15 cellular contexts compared by ENCODE assay signal in genomic region chr17:31743767-31744166, GRCh38.
DNase-seq lines count a peak whose midpoint lies in the region; ATAC-seq and TF ChIP-seq lines count a peak whose summit lies in the region.
"Had no signal": no experiment of that assay in that cellular context is flagged by ENCODE, and none has a peak within 500 bp of the region (broad histone marks: within the 10 kb centered on the region; RNA-seq: fewer than 3 reads in every experiment).

No MANE protein-coding gene starts in this region.

- DNase-seq in Right ventricle myocardium superior (no peak), right atrium auricular region (ENCODE audit: low spot score) (no peak), astrocyte of the hippocampus (ENCODE audit: low read depth, low spot score) (peak; percentile 53), iPS-NIHi7 (ENCODE audit: extremely low spot score) (peak; percentile 37), aorta (no peak), NCI-H2227 treated with DMSO at 0.1 percent for 48 hours (lab: John Stamatoyannopoulos, UW) (no peak), adrenal gland (no peak)
- DNase-seq: erythroblast; NCI-H1048; pancreas; stimulated activated CD4-positive, alpha-beta T cell treated with anti-CD3 and anti-CD28 coated beads, Interleukin-15, amount 100 ng/mL, for 24 hours had no signal

- 11 to 15% methylated on average over 2 of the region's 2 CpGs for WGBS in aorta, 2 donors
- 34 to 60% (median 47%) methylated on average over 2 of the region's 2 CpGs for WGBS in adrenal gland, 4 donors

- TF ChIP-seq CTCF in right atrium auricular region (IDR thresholded peaks at IDR 0.05): no peak
- TF ChIP-seq CTCF in adrenal gland (IDR thresholded peaks at IDR 0.05): no peak

- no peak for TF ChIP-seq POLR2A in adrenal gland (IDR thresholded peaks at IDR 0.05)

- intact Hi-C loops in Right ventricle myocardium superior (cut with DNase I): no loop called here
- intact Hi-C loops in aorta (cut with DNase I): loop anchor here in 1 of 2 donors (5.0 kb wide), 1 partner anchor 69 kb away; no protein-coding TSS in a partner anchor
- intact Hi-C loops in adrenal gland (cut with DNase I): no loop called here

- H3K27me3 ChIP-seq in right atrium auricular region: no peaks in the 10 kb centered on the region
- no peaks in the 10 kb centered on the region for H3K27me3 ChIP-seq in aorta (ENCODE audit: control insufficient read depth in 1 of 2, insufficient read depth in 2 of 2, low read length in 1 of 2)
- H3K27me3 ChIP-seq in adrenal gland: no peaks in the 10 kb centered on the region
- H3K27me3 ChIP-seq: pancreas, suprapubic skin had no signal

- H3K36me3 ChIP-seq in right atrium auricular region (no peaks in the 10 kb centered on the region), aorta (ENCODE audit: control insufficient read depth in 1 of 2, insufficient read depth in 2 of 2, low read length in 1 of 2) (no peaks in the 10 kb centered on the region), adrenal gland (replicated peaks in 1 of 2) (no peaks in the 10 kb centered on the region)
- H3K36me3 ChIP-seq: pancreas, suprapubic skin had no signal

- H3K4me3 ChIP-seq in right atrium auricular region (no peak overlapping the region), aorta (ENCODE audit: low read length in 2 of 2) (no peak overlapping the region), adrenal gland (no peak overlapping the region)
- H3K4me3 ChIP-seq: A549, pancreas, SK-N-MC, suprapubic skin had no signal

- no peak overlapping the region for H3K27ac ChIP-seq in right atrium auricular region
- no peak overlapping the region for H3K27ac ChIP-seq in aorta (ENCODE audit: low read depth in 1 of 2, low read length in 2 of 2)
- H3K27ac ChIP-seq in adrenal gland: no peak overlapping the region
- H3K27ac ChIP-seq: A549, pancreas, SK-N-MC, suprapubic skin had no signal

- H3K4me1 ChIP-seq in right atrium auricular region: peaks cover 0 to 50% of the 10 kb centered on the region in 2 donors
- peaks cover 3 to 8% of the 10 kb centered on the region in 2 donors for H3K4me1 ChIP-seq in aorta (ENCODE audit: control insufficient read depth in 1 of 2, insufficient read depth in 2 of 2, low read length in 2 of 2)
- peaks cover 0 to 5% of the 10 kb centered on the region in 2 donors for H3K4me1 ChIP-seq in adrenal gland (replicated peaks in 1 of 2)
- H3K4me1 ChIP-seq: A549, pancreas had no signal

- ATAC-seq in Right ventricle myocardium superior (ENCODE audit: poor library complexity): peak; percentile 25
- ATAC-seq in aorta (ENCODE audit: low FRiP score): peak; percentile 28
- ATAC-seq in HG02798 (IDR thresholded peaks at IDR 0.05; ENCODE audit: poor library complexity, unreplicated experiment): no peak
- ATAC-seq: A549, pancreas had no signal

- H3K9me3 ChIP-seq in right atrium auricular region: no peaks in the 10 kb centered on the region
- H3K9me3 ChIP-seq in aorta (ENCODE audit: control insufficient read depth, low read length): no peaks in the 10 kb centered on the region
- no peaks in the 10 kb centered on the region for H3K9me3 ChIP-seq in adrenal gland (replicated peaks in 1 of 3)
- H3K9me3 ChIP-seq: A549, pancreas, suprapubic skin had no signal

Comparison
In these comparisons a context has a peak if more than half of its experiments do, and no peak if none do; other contexts are left out.
1. DNase-seq: peak in astrocyte of the hippocampus (single experiment) and iPS-NIHi7 (single experiment); none in Right ventricle myocardium superior (single experiment), right atrium auricular region (single experiment), aorta (0 of 2), NCI-H2227 treated with DMSO at 0.1 percent for 48 hours (single experiment) and adrenal gland (0 of 7).